18 cellular contexts compared by ENCODE assay signal in the genomic region with DNA sequence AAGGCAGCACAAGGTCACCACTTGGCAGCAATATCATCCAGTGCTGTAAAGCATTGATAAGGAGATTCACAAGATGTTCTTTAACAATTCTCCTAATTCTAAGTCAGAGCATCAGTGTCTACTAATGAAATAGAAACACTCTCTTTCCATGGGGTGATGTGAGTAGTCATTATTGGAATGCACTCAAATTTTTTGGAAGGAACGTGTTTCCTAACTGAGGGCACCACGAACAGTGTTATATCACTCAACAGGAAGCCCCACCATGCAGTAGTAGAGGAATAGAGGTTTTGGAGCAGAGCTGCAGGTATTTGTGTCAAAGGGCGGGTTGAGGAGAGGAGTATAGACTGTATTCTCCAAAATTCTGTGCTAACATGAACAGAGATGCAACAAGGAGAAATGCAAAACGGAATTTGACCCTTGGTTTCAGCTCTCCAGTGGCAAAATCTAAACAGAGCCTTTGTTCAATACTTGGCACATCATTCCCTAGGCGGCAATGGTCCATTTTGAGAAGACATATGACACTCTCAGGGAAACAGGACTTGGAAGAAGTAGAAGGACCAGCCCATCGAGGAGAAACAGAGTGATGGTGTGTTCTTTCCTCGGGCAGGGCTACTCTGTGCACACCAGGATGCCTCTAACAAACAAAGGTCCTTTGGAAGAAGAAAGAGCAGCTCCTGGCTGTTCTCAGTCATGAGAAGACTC.
DNase-seq lines count a peak whose midpoint lies in the region; FAIRE-seq and TF ChIP-seq lines count a peak whose summit lies in the region.
"Had no signal": no experiment of that assay in that cellular context is flagged by ENCODE, and none has a peak within 500 bp of the region (broad histone marks: within the 10 kb centered on the region; RNA-seq: fewer than 3 reads in every experiment).

No MANE protein-coding gene starts in this region.

- H3K4me3 ChIP-seq in AG10803 (ENCODE audit: low read length): no peak overlapping the region
- H3K4me3 ChIP-seq: prostate gland had no signal

- TF ChIP-seq CTCF in AG10803 (conservative IDR thresholded peaks at IDR 0.05; ENCODE audit: low read length): no peak

- no peak for FAIRE-seq in urothelium cell line (lab: Jason Lieb, UNC)

- DNase-seq in AG10803 (ENCODE audit: low read depth): peak; percentile 28
- peak; percentile 13 for DNase-seq in NCI-H226
- DNase-seq in fibroblast of peridontal ligament (ENCODE audit: extremely low read depth): peak; percentile 34
- DNase-seq in middle frontal gyrus (ENCODE audit: extremely low spot score, low spot score): peak; percentile 9
- no peak for DNase-seq in activated gamma-delta T cell treated with Interleukin-2 at 50 U/mL for 16 hours
- DNase-seq in COLO668 (lab: John Stamatoyannopoulos, UW; ENCODE audit: unreplicated experiment): no peak
- no peak for DNase-seq in urothelium cell line (ENCODE audit: low spot score)
- no peak for DNase-seq in OCI-M1 (lab: John Stamatoyannopoulos, UW)
- DNase-seq: ACHN; activated CD4-positive, CD25-positive, alpha-beta regulatory T cell; activated naive CD8-positive, alpha-beta T cell treated with anti-CD3 and anti-CD28 coated beads for 36 hours; activated T-cell treated with anti-CD3 and anti-CD28 coated beads, Interleukin-2, amount 50 U/mL, for 72 hours; CD8-positive, alpha-beta memory T cell; effector memory CD8-positive, alpha-beta T cell; naive B cell; NCI-H1694 treated with DMSO at 0.1 percent for 48 hours; SHP77 had no signal

Comparison
In these comparisons a context has a peak if more than half of its experiments do, and no peak if none do; other contexts are left out.
1. DNase-seq: peak in AG10803 (single experiment), NCI-H226 (single experiment), fibroblast of peridontal ligament (single experiment) and middle frontal gyrus (single experiment); none in activated gamma-delta T cell treated with Interleukin-2 at 50 U/mL for 16 hours (single experiment), COLO668 (single experiment), urothelium cell line (single experiment) and OCI-M1 (single experiment).